ENCODE assay signal across 8 cellular contexts in genomic region chr1:145978860-145979745, GRCh38.
DNase-seq lines count a peak whose midpoint lies in the region; ATAC-seq and TF ChIP-seq lines count a peak whose summit lies in the region.

No MANE protein-coding gene starts in this region.

- TF ChIP-seq CTCF in 22Rv1 (IDR thresholded peaks at IDR 0.05) (peak; percentile 67), WI38 (IDR thresholded peaks at IDR 0.05; ENCODE audit: low read depth, low read length) (peak; percentile 27; the same call in 1 of the 2 replicates)

- H3K27ac ChIP-seq in 22Rv1 = peak overlapping the region; percentile 90

- DNase-seq in NCI-H2171 treated with DMSO at 0.1 percent for 48 hours (lab: John Stamatoyannopoulos, UW) (peak; percentile 95), cerebellar cortex (ENCODE audit: low spot score) (peak; percentile 99), islet precursor cell (peak; percentile 97)
- DNase-seq in stimulated activated CD4-positive, alpha-beta T cell treated with anti-CD3 and anti-CD28 coated beads, Interleukin-12 subunit alpha, Interleukin-12 subunit beta, amount 100 ng/mL, for 24 hours (ENCODE audit: low read depth in 2 of 2) = peak; percentile 65 to 73

- ATAC-seq in GM18517 (IDR thresholded peaks at IDR 0.05; ENCODE audit: unreplicated experiment) = peak; percentile 80
- ATAC-seq in HG03060 (IDR thresholded peaks at IDR 0.05; ENCODE audit: low read depth, unreplicated experiment) = peak; percentile 80

- H3K4me3 ChIP-seq in WI38 (ENCODE audit: low read depth, low read length) = peak overlapping the region; percentile 51

Comparison
In these comparisons a context has a peak if more than half of its experiments do, and no peak if none do; other contexts are left out.
1. Peak in every context shown above with its lines: DNase-seq, ATAC-seq, H3K4me3 ChIP-seq and H3K27ac ChIP-seq.